In genomic region chr14:26199096-26199495, GRCh38 we compare ENCODE assay signal across 1 cellular context.
A peak's percentile ranks its signal among the peaks of the same experiment; 100 is the strongest.
TF ChIP-seq lines count a peak whose summit lies in the region.

No MANE protein-coding gene starts in this region.

TF ChIP-seq in A549, 52 proteins besides CTCF, POLR2A, EP300 and RAD21 (continued from another document):
- TF ChIP-seq, protein P1, sequence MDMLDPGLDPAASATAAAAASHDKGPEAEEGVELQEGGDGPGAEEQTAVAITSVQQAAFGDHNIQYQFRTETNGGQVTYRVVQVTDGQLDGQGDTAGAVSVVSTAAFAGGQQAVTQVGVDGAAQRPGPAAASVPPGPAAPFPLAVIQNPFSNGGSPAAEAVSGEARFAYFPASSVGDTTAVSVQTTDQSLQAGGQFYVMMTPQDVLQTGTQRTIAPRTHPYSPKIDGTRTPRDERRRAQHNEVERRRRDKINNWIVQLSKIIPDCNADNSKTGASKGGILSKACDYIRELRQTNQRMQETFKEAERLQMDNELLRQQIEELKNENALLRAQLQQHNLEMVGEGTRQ (IDR thresholded peaks at IDR 0.05), result no peak
- TF ChIP-seq RNF2 (IDR thresholded peaks at IDR 0.05; ENCODE audit: borderline replicate concordance, low read depth), result no peak
- TF ChIP-seq RCOR1 (IDR thresholded peaks at IDR 0.05; ENCODE audit: low read depth, low read length), result no peak
- no peak for TF ChIP-seq PHF8 (IDR thresholded peaks at IDR 0.05; ENCODE audit: borderline replicate concordance, low read depth)
- no peak for TF ChIP-seq PBX3 (IDR thresholded peaks at IDR 0.05)
- no peak for TF ChIP-seq RARB (CRISPR knock-in tag; IDR thresholded peaks at IDR 0.05)
- TF ChIP-seq MAFK (IDR thresholded peaks at IDR 0.05; ENCODE audit: partially characterized antibody), result peak; percentile 85
